ENCODE assay signal across 19 cellular contexts in the genomic region with DNA sequence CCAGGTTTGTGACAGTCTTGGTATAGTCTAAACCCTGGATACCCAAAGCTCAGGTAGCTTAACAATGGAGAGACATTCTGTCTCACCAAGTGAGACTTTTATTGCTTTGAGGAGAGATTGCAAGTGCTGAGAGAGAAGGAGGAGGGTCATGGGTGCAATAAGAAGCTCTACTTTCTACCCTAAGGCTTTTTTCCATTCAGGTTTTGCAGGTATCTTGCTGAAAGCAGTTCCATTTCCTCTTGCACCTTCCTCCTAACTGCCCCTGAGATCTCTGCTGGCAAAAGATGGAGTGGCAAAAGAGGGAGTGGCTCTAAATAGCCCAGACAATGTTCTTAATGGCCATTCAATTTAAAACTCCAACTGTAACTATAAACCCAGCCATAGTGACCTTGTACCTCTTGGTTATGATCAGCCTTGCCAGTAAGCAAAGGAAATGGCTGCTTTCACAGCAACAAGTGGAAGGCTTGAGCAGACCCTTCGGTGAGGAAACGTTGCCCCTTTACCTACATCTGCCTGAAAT.
"Had no signal": no experiment of that assay in that cellular context is flagged by ENCODE, and none has a peak within 500 bp of the region (broad histone marks: within the 10 kb centered on the region; RNA-seq: fewer than 3 reads in every experiment).

No MANE protein-coding gene starts in this region.

- ATAC-seq: Panc1 had no signal

- H3K27ac ChIP-seq: RWPE1 had no signal

- H3K9me3 ChIP-seq: SK-N-SH had no signal

- DNase-seq: Kasumi-1, KBM-7, MM.1S, NCI-H1092 treated with DMSO at 0.1 percent for 48 hours, NCI-H1436, NCI-H187, NCI-H2029, NCI-H2081 treated with DMSO at 0.1 percent for 48 hours, NCI-H2171, NCI-H226, NCI-H446, NCI-H510A, NCI-H524 treated with DMSO at 0.1 percent for 48 hours, NCI-H69, NCI-H774, SHP77, SK-N-SH had no signal
